Comparison of ENCODE assay signal across 24 cellular contexts in genomic region chr1:25714532-25714931, GRCh38.
DNase-seq lines count a peak whose midpoint lies in the region; ATAC-seq and TF ChIP-seq lines count a peak whose summit lies in the region.
"Had no signal": no experiment of that assay in that cellular context is flagged by ENCODE, and none has a peak within 500 bp of the region (broad histone marks: within the 10 kb centered on the region; RNA-seq: fewer than 3 reads in every experiment).

No MANE protein-coding gene starts in this region.

- H3K27ac Mint-ChIP-seq in CD8-positive, alpha-beta T cell = peak overlapping the region; percentile 3
- H3K27ac Mint-ChIP-seq in T-cell (peak overlapping the region; percentile 7 to 31), nephron (peak overlapping the region; percentile 37 to 64 (median 42))

- H3K36me3 Mint-ChIP-seq in CD8-positive, alpha-beta T cell = peaks cover 15% of the 10 kb centered on the region
- H3K36me3 Mint-ChIP-seq in T-cell (peaks cover 10% of the 10 kb centered on the region), nephron (ENCODE audit: low read depth) (no peaks in the 10 kb centered on the region)

- no peak for TF ChIP-seq POLR2A in thyroid gland (IDR thresholded peaks at IDR 0.05)

- POLR2A ChIA-PET in CD8-positive, alpha-beta T cell (lab: Charles Lee) = interaction anchor here (0.9 kb wide), 1 partner anchor 60 kb away, joined by 3 read pairs; no protein-coding TSS in a partner anchor
- POLR2A ChIA-PET in T-cell (lab: Charles Lee) = no interaction called here

- no peaks in the 10 kb centered on the region for H3K36me3 ChIP-seq in CD8-positive, alpha-beta T cell (ENCODE audit: insufficient read depth, low read length)
- no peaks in the 10 kb centered on the region for H3K36me3 ChIP-seq in thyroid gland
- H3K36me3 ChIP-seq in H7 (replicated peaks; ENCODE audit: control insufficient read depth, insufficient read depth, low read length) = no peaks in the 10 kb centered on the region

- whole genome bisulfite sequencing in thyroid gland, 2 donors = 67 to 72% methylated on average over 2 of the region's 2 CpGs

- H3K4me1 ChIP-seq in CD8-positive, alpha-beta T cell (ENCODE audit: insufficient read depth, low read length) = peaks cover 42% of the 10 kb centered on the region
- peaks cover 28 to 44% of the 10 kb centered on the region in 2 donors for H3K4me1 ChIP-seq in thyroid gland
- H3K4me1 ChIP-seq: A549 had no signal

- H3K9me3 ChIP-seq in CD8-positive, alpha-beta T cell (ENCODE audit: low read length) = no peaks in the 10 kb centered on the region
- H3K9me3 ChIP-seq in thyroid gland = no peaks in the 10 kb centered on the region
- H3K9me3 ChIP-seq: A549 had no signal

- H3K4me3 ChIP-seq in CD8-positive, alpha-beta T cell (ENCODE audit: low read depth, low read length) = no peak overlapping the region
- H3K4me3 ChIP-seq in thyroid gland (replicated peaks in 1 of 3) (no peak overlapping the region), H7 (ENCODE audit: insufficient read depth, low read depth, low read length) (no peak overlapping the region)
- H3K4me3 ChIP-seq: A549, K562 had no signal

- no peaks in the 10 kb centered on the region for H3K27me3 Mint-ChIP-seq in CD8-positive, alpha-beta T cell (ENCODE audit: low read depth)
- H3K27me3 Mint-ChIP-seq in T-cell (no peaks in the 10 kb centered on the region), nephron (ENCODE audit: low read depth) (peaks cover 3% of the 10 kb centered on the region)

- CTCF ChIA-PET in CD8-positive, alpha-beta T cell (lab: Charles Lee) = interaction anchor here (0.6 to 1.3 kb wide), 5 partner anchors 11 to 61 kb away, joined by 3 to 4 read pairs (median 3); no protein-coding TSS in a partner anchor
- CTCF ChIA-PET in T-cell (lab: Charles Lee) = no interaction called here

- ATAC-seq in CD8-positive, alpha-beta T cell = no peak
- ATAC-seq in T-cell (replicated peaks in 1 of 4) = no peak
- ATAC-seq: A549, HepG2, K562, PC-3 had no signal

- H3K4me3 Mint-ChIP-seq in CD8-positive, alpha-beta T cell = no peak overlapping the region
- H3K4me3 Mint-ChIP-seq in T-cell (no peak overlapping the region), nephron (no peak overlapping the region)

- no peaks in the 10 kb centered on the region for H3K27me3 ChIP-seq in CD8-positive, alpha-beta T cell (ENCODE audit: insufficient read depth, low read length)
- H3K27me3 ChIP-seq in thyroid gland (no peaks in the 10 kb centered on the region), H7 (ENCODE audit: control insufficient read depth, insufficient read depth, low read length) (no peaks in the 10 kb centered on the region)

- intact Hi-C loops in CD8-positive, alpha-beta T cell (cut with DNase I, micrococcal nuclease) = no loop called here
- intact Hi-C loops in thyroid gland (cut with DNase I) = no loop called here

- DNase-seq in CD8-positive, alpha-beta T cell = no peak
- DNase-seq in T-cell (no peak), thyroid gland (no peak), H7 (no peak), ACHN (no peak), NCI-H1105 (lab: John Stamatoyannopoulos, UW) (no peak)
- DNase-seq: C1 segment of cervical spinal cord; DMS153; DND-41; Kasumi-1; MV-4-11; NCI-H1105 treated with DMSO at 0.1 percent for 48 hours; NCI-H146; NCI-H1930; NCI-H2107; NCI-H446 treated with DMSO at 0.1 percent for 48 hours; NCI-H526; NCI-H82; NK-92 treated with Interleukin-12 subunit alpha and Interleukin-12 subunit beta, amount 100 ng/mL, for 24 hours; PC-3 had no signal

- H3K9me3 Mint-ChIP-seq in CD8-positive, alpha-beta T cell = no peaks in the 10 kb centered on the region
- H3K9me3 Mint-ChIP-seq in T-cell (peaks cover 0 to 2% (median 0%) of the 10 kb centered on the region in 3 donors), nephron (no peaks in the 10 kb centered on the region)

- no peak overlapping the region for H3K27ac ChIP-seq in CD8-positive, alpha-beta T cell (ENCODE audit: low read depth, low read length)
- peak overlapping the region in 2 of 3 donors; percentile 43 to 64 for H3K27ac ChIP-seq in thyroid gland
- H3K27ac ChIP-seq: A549 had no signal

- TF ChIP-seq CTCF in CD8-positive, alpha-beta T cell (IDR thresholded peaks at IDR 0.05) = no peak
- TF ChIP-seq CTCF in nephron (IDR thresholded peaks at IDR 0.05; ENCODE audit: unreplicated experiment in 3 of 3) = no peak
- TF ChIP-seq CTCF in thyroid gland (IDR thresholded peaks at IDR 0.05) = no peak

- H3K4me1 Mint-ChIP-seq in CD8-positive, alpha-beta T cell (ENCODE audit: low read depth) = peaks cover 61% of the 10 kb centered on the region
- H3K4me1 Mint-ChIP-seq in T-cell (peaks cover 68 to 72% (median 68%) of the 10 kb centered on the region in 3 donors), nephron (peaks cover 49% of the 10 kb centered on the region)

- in situ Hi-C loops in ACHN (cut with HindIII; ENCODE audit: low pct_ligation_motif_present, low pct_unique_long_range_greater_than_20kb, low sequenced_read_pairs) = no loop called here
